ENCODE assay signal across 17 cellular contexts in the genomic region with DNA sequence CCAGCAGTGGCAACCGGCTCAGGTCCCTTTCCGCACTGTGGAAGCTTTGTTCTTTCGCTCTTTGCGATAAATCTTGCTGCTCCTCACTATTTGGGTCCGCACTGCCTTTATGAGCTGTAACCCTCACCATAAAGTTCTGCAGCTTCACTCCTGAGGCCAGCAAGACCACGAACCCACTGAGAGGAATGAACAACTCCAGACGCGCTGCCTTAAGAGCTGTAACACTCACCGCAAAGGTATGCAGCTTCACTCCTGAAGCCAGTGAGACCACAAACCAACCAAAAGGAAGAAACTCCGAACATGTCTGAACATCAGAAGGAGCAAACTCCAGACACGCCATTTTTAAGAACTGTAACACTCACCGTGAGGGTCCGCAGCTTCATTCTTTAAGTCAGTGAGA.
DNase-seq lines count a peak whose midpoint lies in the region; TF ChIP-seq lines count a peak whose summit lies in the region.
"Had no signal": no experiment of that assay in that cellular context is flagged by ENCODE, and none has a peak within 500 bp of the region (broad histone marks: within the 10 kb centered on the region; RNA-seq: fewer than 3 reads in every experiment).

No MANE protein-coding gene starts in this region.

- H3K27me3 ChIP-seq in Caco-2 (replicated peaks; ENCODE audit: control insufficient read depth, insufficient read depth, low read length) (no peaks in the 10 kb centered on the region), dorsolateral prefrontal cortex (peaks cover 0 to 3% (median 0%) of the 10 kb centered on the region in 45 donors)

- no peaks in the 10 kb centered on the region for H3K27me3 Mint-ChIP-seq in activated T-helper 1 cell treated with anti-CD3 and anti-CD28 coated beads, Interleukin-12 subunit alpha, Interleukin-12 subunit beta, Interleukin-2, Interleukin-4 antibody, amounts not matched to agents 30 ng/mL and 10 ng/mL and 1 ng/mL, durations not matched to agents 14 hours and 24 hours and 36 hours (ENCODE audit: insufficient read depth)
- H3K27me3 Mint-ChIP-seq in Caco-2 (ENCODE audit: insufficient read depth, unreplicated experiment) (no peaks in the 10 kb centered on the region), CD14-positive monocyte (ENCODE audit: low read depth in 3 of 3) (peaks cover 0 to 2% (median 0%) of the 10 kb centered on the region in 3 donors)

- no peak overlapping the region for H3K27ac ChIP-seq in dorsolateral prefrontal cortex
- H3K27ac ChIP-seq: A549, RWPE1 had no signal

- H3K4me1 Mint-ChIP-seq in activated T-helper 1 cell treated with anti-CD3 and anti-CD28 coated beads, Interleukin-12 subunit alpha, Interleukin-12 subunit beta, Interleukin-2, Interleukin-4 antibody, amounts not matched to agents 30 ng/mL and 10 ng/mL and 1 ng/mL, durations not matched to agents 14 hours and 24 hours and 36 hours (ENCODE audit: low read depth) = no peaks in the 10 kb centered on the region
- H3K4me1 Mint-ChIP-seq in Caco-2 (ENCODE audit: low read depth, unreplicated experiment) (no peaks in the 10 kb centered on the region), CD14-positive monocyte (no peaks in the 10 kb centered on the region)
- H3K4me1 Mint-ChIP-seq: H9 had no signal

- CTCF ChIA-PET in Caco-2 (lab: Charles Lee) = no interaction called here

- no peaks in the 10 kb centered on the region for H3K4me1 ChIP-seq in Caco-2
- H3K4me1 ChIP-seq: A549 had no signal

- BruUV-seq in Caco-2 (replicated peaks; lab: Mats Ljungman, UMichigan) = no TSS peak

- H3K9me3 ChIP-seq in Caco-2 = peaks cover 19% of the 10 kb centered on the region

- peaks cover 50% of the 10 kb centered on the region for H3K9me3 Mint-ChIP-seq in activated T-helper 1 cell treated with anti-CD3 and anti-CD28 coated beads, Interleukin-12 subunit alpha, Interleukin-12 subunit beta, Interleukin-2, Interleukin-4 antibody, amounts not matched to agents 30 ng/mL and 10 ng/mL and 1 ng/mL, durations not matched to agents 14 hours and 24 hours and 36 hours
- H3K9me3 Mint-ChIP-seq in Caco-2 (ENCODE audit: unreplicated experiment) (peaks cover 22% of the 10 kb centered on the region), CD14-positive monocyte (peaks cover 33 to 54% (median 39%) of the 10 kb centered on the region in 7 donors)

- no peak overlapping the region for H3K4me3 ChIP-seq in Caco-2 (ENCODE audit: low read depth, low read length)
- no peak overlapping the region for H3K4me3 ChIP-seq in dorsolateral prefrontal cortex
- H3K4me3 ChIP-seq: A549 had no signal

- POLR2A ChIA-PET in Caco-2 (lab: Charles Lee) = no interaction called here

- no peaks in the 10 kb centered on the region for H3K36me3 ChIP-seq in Caco-2 (ENCODE audit: control insufficient read depth, insufficient read depth, low read length)

- no peak overlapping the region for H3K4me3 Mint-ChIP-seq in activated T-helper 1 cell treated with anti-CD3 and anti-CD28 coated beads, Interleukin-12 subunit alpha, Interleukin-12 subunit beta, Interleukin-2, Interleukin-4 antibody, amounts not matched to agents 30 ng/mL and 10 ng/mL and 1 ng/mL, durations not matched to agents 14 hours and 24 hours and 36 hours
- H3K4me3 Mint-ChIP-seq in Caco-2 (ENCODE audit: unreplicated experiment) (no peak overlapping the region), CD14-positive monocyte (no peak overlapping the region)
- H3K4me3 Mint-ChIP-seq: H9 had no signal

- no peaks in the 10 kb centered on the region for H3K36me3 Mint-ChIP-seq in activated T-helper 1 cell treated with anti-CD3 and anti-CD28 coated beads, Interleukin-12 subunit alpha, Interleukin-12 subunit beta, Interleukin-2, Interleukin-4 antibody, amounts not matched to agents 30 ng/mL and 10 ng/mL and 1 ng/mL, durations not matched to agents 14 hours and 24 hours and 36 hours (ENCODE audit: low read depth)
- H3K36me3 Mint-ChIP-seq in Caco-2 (ENCODE audit: insufficient read depth, unreplicated experiment) (no peaks in the 10 kb centered on the region), CD14-positive monocyte (no peaks in the 10 kb centered on the region)

- DNase-seq in Daoy (ENCODE audit: low read depth) (peak; percentile 30), M059J (ENCODE audit: low read depth) (peak; percentile 74), astrocyte of the hippocampus (ENCODE audit: low read depth, low spot score) (peak; percentile 76), kidney tubule cell (ENCODE audit: low spot score) (peak; percentile 68), Caco-2 (no peak), dorsolateral prefrontal cortex (no peak), CD14-positive monocyte (ENCODE audit: low spot score) (no peak)
- no peak for DNase-seq in activated T-helper 1 cell treated with anti-CD3 and anti-CD28 coated beads, Interleukin-12 subunit alpha, Interleukin-12 subunit beta, Interleukin-2, Interleukin-4 antibody, amounts not matched to agents 30 ng/mL and 10 ng/mL and 1 ng/mL, durations not matched to agents 14 hours and 24 hours and 36 hours (ENCODE audit: low spot score)
- DNase-seq: C1 segment of cervical spinal cord; DMS 273 treated with DMSO at 0.1 percent for 48 hours; H9; NCI-H187 treated with DMSO at 0.1 percent for 48 hours; NCI-H446; NK-92 treated with Interleukin-12 subunit alpha and Interleukin-12 subunit beta, amount 100 ng/mL, for 24 hours; OCI-M1 had no signal

- intact Hi-C loops in activated T-helper 1 cell treated with anti-CD3 and anti-CD28 coated beads, Interleukin-12 subunit alpha, Interleukin-12 subunit beta, Interleukin-2, Interleukin-4 antibody, amounts not matched to agents 30 ng/mL and 10 ng/mL and 1 ng/mL, durations not matched to agents 14 hours and 24 hours and 36 hours (cut with micrococcal nuclease) = loop anchor here (10.0 kb wide), 1 partner anchor 462 kb away; no protein-coding TSS in a partner anchor
- intact Hi-C loops in Caco-2 (cut with micrococcal nuclease; ENCODE audit: unreplicated experiment) = loop anchor here (5.0 kb wide), 1 partner anchor 119 kb away; no protein-coding TSS in a partner anchor
- intact Hi-C loops in dorsolateral prefrontal cortex (cut with DNase I) = loop anchor here in 1 of 2 donors (10.0 kb wide), 2 partner anchors 152 to 462 kb away; no protein-coding TSS in a partner anchor
- intact Hi-C loops in CD14-positive monocyte (cut with micrococcal nuclease) = no loop called here

- TF ChIP-seq CTCF in Caco-2 (IDR thresholded peaks at IDR 0.05; ENCODE audit: insufficient read depth in 1 of 2, low read depth in 1 of 2, low read length in 1 of 2, severe bottlenecking in 1 of 2, unreplicated experiment in 1 of 2) = no peak
- TF ChIP-seq CTCF in dorsolateral prefrontal cortex (IDR thresholded peaks at IDR 0.05 in 54 of 56, conservative IDR thresholded peaks at IDR 0.05 in 2 of 56; ENCODE audit: low read depth in 1 of 56, partially characterized antibody in 56 of 56) = no peak
- no peak for TF ChIP-seq CTCF in CD14-positive monocyte (IDR thresholded peaks at IDR 0.05)

- H3K27ac Mint-ChIP-seq in activated T-helper 1 cell treated with anti-CD3 and anti-CD28 coated beads, Interleukin-12 subunit alpha, Interleukin-12 subunit beta, Interleukin-2, Interleukin-4 antibody, amounts not matched to agents 30 ng/mL and 10 ng/mL and 1 ng/mL, durations not matched to agents 14 hours and 24 hours and 36 hours = no peak overlapping the region
- H3K27ac Mint-ChIP-seq in Caco-2 (ENCODE audit: unreplicated experiment) (no peak overlapping the region), CD14-positive monocyte (peak overlapping the region in 1 of 7 donors; percentile 41)
- H3K27ac Mint-ChIP-seq: H9 had no signal

Comparison
In these comparisons a context has a peak if more than half of its experiments do, and no peak if none do; other contexts are left out.
1. DNase-seq: peak in Daoy (single experiment), M059J (single experiment), astrocyte of the hippocampus (single experiment) and kidney tubule cell (single experiment); none in activated T-helper 1 cell treated with anti-CD3 and anti-CD28 coated beads, Interleukin-12 subunit alpha, Interleukin-12 subunit beta, Interleukin-2, Interleukin-4 antibody, amounts not matched to agents 30 ng/mL and 10 ng/mL and 1 ng/mL, durations not matched to agents 14 hours and 24 hours and 36 hours (single experiment), Caco-2 (0 of 2), dorsolateral prefrontal cortex (0 of 10) and CD14-positive monocyte (single experiment).
2. intact Hi-C loops: an anchor here in activated T-helper 1 cell treated with anti-CD3 and anti-CD28 coated beads, Interleukin-12 subunit alpha, Interleukin-12 subunit beta, Interleukin-2, Interleukin-4 antibody, amounts not matched to agents 30 ng/mL and 10 ng/mL and 1 ng/mL, durations not matched to agents 14 hours and 24 hours and 36 hours (10.0 kb wide) and Caco-2 (5.0 kb wide); none called in CD14-positive monocyte.